In genomic region chr14:42323426-42323825, GRCh38 we compare ENCODE assay signal across 16 cellular contexts.
"Had no signal": no experiment of that assay in that cellular context is flagged by ENCODE, and none has a peak within 500 bp of the region (broad histone marks: within the 10 kb centered on the region; RNA-seq: fewer than 3 reads in every experiment).

No MANE protein-coding gene starts in this region.

- H3K9me3 ChIP-seq: suprapubic skin had no signal

- DNase-seq: activated CD4-positive, CD25-positive, alpha-beta regulatory T cell treated with anti-CD3 and anti-CD28 coated beads, Interleukin-2, amount 50 U/mL, for 72 hours; activated naive CD4-positive, alpha-beta T cell treated with anti-CD3 and anti-CD28 coated beads for 36 hours; activated naive CD8-positive, alpha-beta T cell treated with anti-CD3 and anti-CD28 coated beads, Interleukin-2, amount 50 U/mL, for 24 hours; aorta; cortex of kidney; effector memory CD4-positive, alpha-beta T cell; foreskin keratinocyte; heart left ventricle; nephron progenitor cell; right cardiac atrium; stimulated activated CD4-positive, alpha-beta T cell treated with anti-CD3 and anti-CD28 coated beads, Interleukin-4, amount 100 ng/mL, for 24 hours had no signal

- H3K36me3 ChIP-seq: heart left ventricle, suprapubic skin had no signal

- H3K27me3 ChIP-seq: foreskin keratinocyte, heart left ventricle, suprapubic skin had no signal

- H3K4me3 ChIP-seq: heart left ventricle, skin epidermis, suprapubic skin had no signal

- ATAC-seq: activated naive CD8-positive, alpha-beta T cell treated with anti-CD3 and anti-CD28 coated beads, Interleukin-2, amount 50 U/mL, for 24 hours; foreskin keratinocyte had no signal

- H3K4me1 Mint-ChIP-seq: activated naive CD8-positive, alpha-beta T cell treated with anti-CD3 and anti-CD28 coated beads, Interleukin-2, amount 50 U/mL, for 24 hours; nephron progenitor cell had no signal

- H3K27ac Mint-ChIP-seq: activated naive CD4-positive, alpha-beta T cell treated with anti-CD3 and anti-CD28 coated beads for 36 hours; activated naive CD8-positive, alpha-beta T cell treated with anti-CD3 and anti-CD28 coated beads, Interleukin-2, amount 50 U/mL, for 24 hours; activated T-helper 2 cell treated with anti-CD3 and anti-CD28 coated beads, Interferon-gamma antibody, Interleukin-2, Interleukin-4, amounts not matched to agents 10 μg/mL and 5 μg/mL and 100 μg/mL, durations not matched to agents 14 hours and 24 hours and 36 hours; nephron progenitor cell; progenitor cell of endocrine pancreas; stimulated activated naive CD8-positive, alpha-beta T cell treated with anti-CD3 and anti-CD28 coated beads, Interleukin-15, Interleukin-2, amounts not matched to agents 100 ng/mL and 50 ng/mL, for 24 hours had no signal

- H3K27me3 Mint-ChIP-seq: activated naive CD8-positive, alpha-beta T cell treated with anti-CD3 and anti-CD28 coated beads, Interleukin-2, amount 50 U/mL, for 24 hours; progenitor cell of endocrine pancreas; stimulated activated naive CD8-positive, alpha-beta T cell treated with anti-CD3 and anti-CD28 coated beads, Interleukin-15, Interleukin-2, amounts not matched to agents 100 ng/mL and 50 ng/mL, for 24 hours had no signal

- H3K9me3 Mint-ChIP-seq: stimulated activated naive CD8-positive, alpha-beta T cell treated with anti-CD3 and anti-CD28 coated beads, Interleukin-15, Interleukin-2, amounts not matched to agents 100 ng/mL and 50 ng/mL, for 24 hours had no signal

- H3K4me1 ChIP-seq: foreskin keratinocyte, suprapubic skin had no signal

- H3K27ac ChIP-seq: foreskin keratinocyte, heart left ventricle, skin epidermis, suprapubic skin had no signal

- H3K4me3 Mint-ChIP-seq: activated naive CD4-positive, alpha-beta T cell treated with anti-CD3 and anti-CD28 coated beads for 36 hours; activated naive CD8-positive, alpha-beta T cell treated with anti-CD3 and anti-CD28 coated beads, Interleukin-2, amount 50 U/mL, for 24 hours; nephron progenitor cell; stimulated activated naive CD8-positive, alpha-beta T cell treated with anti-CD3 and anti-CD28 coated beads, Interleukin-15, Interleukin-2, amounts not matched to agents 100 ng/mL and 50 ng/mL, for 24 hours had no signal
